Comparison of ENCODE assay signal across 10 cellular contexts in genomic region chr15:84685304-84685703, GRCh38. TPM values are rescaled to one million over a fixed set of nuclear protein-coding genes. Genes with fewer than 3 reads are reported as not detected.
DNase-seq lines count a peak whose midpoint lies in the region; TF ChIP-seq lines count a peak whose summit lies in the region.
"Had no signal": no experiment of that assay in that cellular context is flagged by ENCODE, and none has a peak within 500 bp of the region (broad histone marks: within the 10 kb centered on the region; RNA-seq: fewer than 3 reads in every experiment).

No MANE protein-coding gene starts in this region.

- no peak for TF ChIP-seq CTCF in coronary artery (IDR thresholded peaks at IDR 0.05)
- no peak for TF ChIP-seq CTCF in osteoblast (IDR thresholded peaks at IDR 0.05; ENCODE audit: extremely low read depth, low read depth, low read length)

- H4K20me1 ChIP-seq in osteoblast (ENCODE audit: insufficient read depth, low read length) = peaks cover 2% of the 10 kb centered on the region

- peaks cover 27% of the 10 kb centered on the region for H3K4me1 ChIP-seq in osteoblast (ENCODE audit: insufficient read depth, low read length)

- H3K36me3 ChIP-seq in osteoblast (ENCODE audit: insufficient read depth, low read length) = peaks cover 48% of the 10 kb centered on the region

- no peaks in the 10 kb centered on the region for H3K9me3 ChIP-seq in osteoblast (ENCODE audit: low read depth, low read length)

- peak overlapping the region; percentile 45 for H3K4me2 ChIP-seq in osteoblast (ENCODE audit: insufficient read depth, low read length)

- H3K27me3 ChIP-seq in osteoblast (ENCODE audit: insufficient read depth, low read length) = no peaks in the 10 kb centered on the region

- H3K4me3 ChIP-seq in coronary artery (no peak overlapping the region), osteoblast (ENCODE audit: insufficient read depth, low read length) (no peak overlapping the region)

- H3K27ac ChIP-seq in coronary artery (no peak overlapping the region), osteoblast (ENCODE audit: low read depth, low read length) (peak overlapping the region; percentile 84)

- peaks cover 46% of the 10 kb centered on the region for H3K79me2 ChIP-seq in osteoblast (ENCODE audit: insufficient read depth, low read length)

- H2AFZ ChIP-seq in osteoblast (ENCODE audit: low read length) = peak overlapping the region; percentile 68

- DNase-seq in DMS53 treated with DMSO at 0.1 percent for 48 hours (lab: John Stamatoyannopoulos, UW; ENCODE audit: unreplicated experiment) (peak; percentile 33), NCI-H226 (peak; percentile 86), coronary artery (ENCODE audit: low spot score) (peak; percentile 74), osteoblast (ENCODE audit: insufficient read length, low spot score, missing footprints) (peak; percentile 52), NCI-H2029 treated with DMSO at 0.1 percent for 48 hours (lab: John Stamatoyannopoulos, UW) (no peak), DMS153 (lab: John Stamatoyannopoulos, UW) (no peak), UCSD-AML1 (lab: John Stamatoyannopoulos, UW; ENCODE audit: unreplicated experiment) (no peak)
- no peak for DNase-seq in stimulated activated naive CD4-positive, alpha-beta T cell treated with Interleukin-2 at 50 U/mL for 16 hours (lab: John Stamatoyannopoulos, UW)
- DNase-seq: cerebellar nuclear complex, midbrain had no signal

RNA-seq across cellular contexts. Expression of gene NMB, which starts 27.3 kb away (rescaled TPM):
- total RNA-seq in osteoblast = 6.9 and 8.5 TPM in 2 replicates

RNA-seq across cellular contexts. Expression of gene SEC11A, which starts 30.6 kb away (rescaled TPM):
- total RNA-seq in osteoblast = 200 and 202 TPM in 2 replicates

RNA-seq across cellular contexts. Expression of gene WDR73, which starts 31.2 kb away (rescaled TPM):
- total RNA-seq in osteoblast = 34.5 and 35.1 TPM in 2 replicates

Comparison
In these comparisons a context has a peak if more than half of its experiments do, and no peak if none do; other contexts are left out.
1. DNase-seq: peak in DMS53 treated with DMSO at 0.1 percent for 48 hours (single experiment), NCI-H226 (single experiment), coronary artery (single experiment) and osteoblast (single experiment); none in stimulated activated naive CD4-positive, alpha-beta T cell treated with Interleukin-2 at 50 U/mL for 16 hours (single experiment), NCI-H2029 treated with DMSO at 0.1 percent for 48 hours (single experiment), DMS153 (single experiment) and UCSD-AML1 (single experiment).